In genomic region chr3:127455541-127456450, GRCh38 we compare ENCODE assay signal across 8 cellular contexts.
A peak's percentile ranks its signal among the peaks of the same experiment; 100 is the strongest.
DNase-seq lines count a peak whose midpoint lies in the region; ATAC-seq and TF ChIP-seq lines count a peak whose summit lies in the region.

No MANE protein-coding gene starts in this region.

- H3K9ac ChIP-seq in HUES48 (ENCODE audit: low read depth, low read length) (no peak overlapping the region), NT2/D1 (ENCODE audit: insufficient read length, low read depth) (peak overlapping the region; percentile 74), neuronal stem cell (ENCODE audit: low read depth, low read length, poor library complexity) (no peak overlapping the region)

- H3K36me3 ChIP-seq in HUES48 (ENCODE audit: control insufficient read depth, insufficient read depth, low read length) = no peaks in the 10 kb centered on the region
- H3K36me3 ChIP-seq in NT2/D1 (ENCODE audit: insufficient read depth, insufficient read length, low read length) = no peaks in the 10 kb centered on the region
- no peaks in the 10 kb centered on the region for H3K36me3 ChIP-seq in neuronal stem cell (replicated peaks in 1 of 2; ENCODE audit: control insufficient read depth in 2 of 2, insufficient read depth in 2 of 2, low read length in 2 of 2)

- no peak overlapping the region for H3K4ac ChIP-seq in neuronal stem cell (ENCODE audit: low read length)

- no peak overlapping the region for H2AK5ac ChIP-seq in neuronal stem cell (ENCODE audit: low read depth, low read length)

- peak overlapping the region; percentile 65 for H3K4me3 ChIP-seq in HUES48 (ENCODE audit: low read depth, low read length)
- peak overlapping the region; percentile 53 for H3K4me3 ChIP-seq in NT2/D1 (ENCODE audit: insufficient read length, low read depth)
- H3K4me3 ChIP-seq in neuronal stem cell (ENCODE audit: low read length in 2 of 2) = peak overlapping the region in 1 of 2 donors; percentile 21

- DNase-seq in NT2/D1 (ENCODE audit: low read depth, low spot score) (peak; percentile 81), glomerular visceral epithelial cell (ENCODE audit: extremely low spot score) (peak; percentile 72), neuronal stem cell (ENCODE audit: low spot score) (peak; percentile 87), ureter (ENCODE audit: low spot score) (peak; percentile 70)
- peak; percentile 50 for DNase-seq in activated naive CD4-positive, alpha-beta T cell treated with anti-CD3 and anti-CD28 coated beads, Interleukin-2, amount 50 U/mL, for 16 hours

- peak overlapping the region; percentile 79 for H3K4me2 ChIP-seq in neuronal stem cell (ENCODE audit: insufficient read depth, low read length, poor library complexity, severe bottlenecking)

- H2BK120ac ChIP-seq in neuronal stem cell (ENCODE audit: low read depth, low read length) = no peak overlapping the region

- H4K8ac ChIP-seq in neuronal stem cell (ENCODE audit: low read depth, low read length) = no peak overlapping the region

- H3K4me1 ChIP-seq in HUES48 (ENCODE audit: control insufficient read depth, insufficient read depth, low read length) (peaks cover 11% of the 10 kb centered on the region), NT2/D1 (ENCODE audit: insufficient read depth, insufficient read length) (peaks cover 18% of the 10 kb centered on the region), neuronal stem cell (ENCODE audit: control insufficient read depth in 2 of 2, insufficient read depth in 1 of 2, low read depth in 1 of 2, low read length in 2 of 2) (peaks cover 28 to 29% of the 10 kb centered on the region in 2 donors)

- peak overlapping the region; percentile 25 for H3K14ac ChIP-seq in neuronal stem cell (ENCODE audit: low read length)

- peak overlapping the region; percentile 95 for H2AFZ ChIP-seq in neuronal stem cell (ENCODE audit: low read length)

- H3K27ac ChIP-seq in C4-2B = no peak overlapping the region
- H3K27ac ChIP-seq in HUES48 (ENCODE audit: low read depth, low read length) = no peak overlapping the region
- no peak overlapping the region for H3K27ac ChIP-seq in neuronal stem cell (replicated peaks; ENCODE audit: low read length)

- H3K9me3 ChIP-seq in HUES48 (ENCODE audit: control insufficient read depth, insufficient read depth, low read length) (no peaks in the 10 kb centered on the region), NT2/D1 (ENCODE audit: insufficient read depth, low read length) (no peaks in the 10 kb centered on the region), neuronal stem cell (replicated peaks in 1 of 2; ENCODE audit: control insufficient read depth in 2 of 2, insufficient read depth in 1 of 2, low read depth in 1 of 2, low read length in 2 of 2) (no peaks in the 10 kb centered on the region)

- peaks cover 50% of the 10 kb centered on the region for H3K27me3 ChIP-seq in HUES48 (ENCODE audit: control insufficient read depth, insufficient read depth, low read length)
- peaks cover 57% of the 10 kb centered on the region for H3K27me3 ChIP-seq in NT2/D1 (ENCODE audit: insufficient read depth, insufficient read length)
- peaks cover 0 to 36% (median 20%) of the 10 kb centered on the region in 3 experiments for H3K27me3 ChIP-seq in neuronal stem cell (ENCODE audit: control insufficient read depth in 3 of 3, insufficient read depth in 3 of 3, low read depth in 1 of 3, low read length in 3 of 3)

- H2BK5ac ChIP-seq in neuronal stem cell (ENCODE audit: low read length) = no peak overlapping the region

- H3K18ac ChIP-seq in neuronal stem cell (ENCODE audit: low read length) = peak overlapping the region; percentile 84

- no CpG with 5 or more reads among the region's 67 CpGs for WGBS in neuronal stem cell (ENCODE audit: extremely low coverage in 2 of 2, insufficient read length in 2 of 2, insufficient replicate concordance in 1 of 2), 2 donors

- no peaks in the 10 kb centered on the region for H3K79me1 ChIP-seq in neuronal stem cell (ENCODE audit: low read depth, low read length)

- peak; percentile 52 for ATAC-seq in GM19324 (IDR thresholded peaks at IDR 0.05; ENCODE audit: low FRiP score, unreplicated experiment)

- H3K23ac ChIP-seq in neuronal stem cell (ENCODE audit: low read depth, low read length, poor library complexity) = no peak overlapping the region

- peak overlapping the region; percentile 41 for H2BK15ac ChIP-seq in neuronal stem cell (ENCODE audit: low read length)

- H2BK12ac ChIP-seq in neuronal stem cell (ENCODE audit: low read length) = peak overlapping the region; percentile 65

- TF ChIP-seq CTCF in C4-2B (conservative IDR thresholded peaks at IDR 0.05) = peak; percentile 99

- H4K91ac ChIP-seq in neuronal stem cell (ENCODE audit: low read depth, low read length, poor library complexity) = no peak overlapping the region
